ENCODE assay signal across 9 cellular contexts in the genomic region with DNA sequence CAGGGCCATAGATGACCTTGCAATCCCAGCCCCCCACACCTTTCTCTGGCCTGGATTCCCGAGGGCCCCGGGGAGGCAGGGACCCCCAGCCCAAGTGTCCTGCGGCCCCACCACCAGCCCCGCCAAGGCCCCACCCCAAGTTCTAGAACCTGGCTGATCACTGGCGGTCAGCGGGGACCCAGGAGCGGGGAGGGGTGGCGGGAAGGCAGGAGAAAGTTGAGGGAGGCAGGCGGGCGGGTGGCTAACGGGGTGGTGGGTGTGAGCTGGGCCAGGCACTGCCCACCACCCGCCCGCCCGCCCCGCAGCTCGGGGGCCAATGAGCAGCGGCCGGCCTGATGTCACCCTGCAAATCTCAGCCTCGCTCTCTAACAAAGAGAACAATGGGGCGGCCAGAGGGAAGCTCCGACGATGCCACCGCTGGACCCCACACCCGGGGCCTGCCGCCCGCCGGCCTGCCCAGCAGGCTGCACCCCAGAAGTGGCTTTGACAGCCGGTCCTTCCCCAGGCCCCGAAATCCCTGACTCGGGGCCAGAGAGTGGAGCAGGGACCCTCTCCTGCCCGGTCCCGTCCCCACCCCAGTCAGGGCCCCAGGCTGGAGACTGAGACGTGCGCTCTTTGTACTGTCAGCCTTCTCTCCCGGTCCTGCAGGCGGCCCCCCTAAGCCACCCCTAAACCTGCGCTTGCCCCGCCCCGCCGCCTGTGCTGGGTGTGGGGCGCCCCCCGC. TPM values are rescaled to one million over a fixed set of nuclear protein-coding genes. Genes with fewer than 3 reads are reported as not detected.
DNase-seq lines count a peak whose midpoint lies in the region; ATAC-seq and TF ChIP-seq lines count a peak whose summit lies in the region.
"Had no signal": no experiment of that assay in that cellular context is flagged by ENCODE, and none has a peak within 500 bp of the region (broad histone marks: within the 10 kb centered on the region; RNA-seq: fewer than 3 reads in every experiment).

No MANE protein-coding gene starts in this region.

- DNase-seq in Calu3 (peak; percentile 71), NCI-H146 treated with DMSO at 0.1 percent for 48 hours (lab: John Stamatoyannopoulos, UW; ENCODE audit: unreplicated experiment) (peak; percentile 37), breast epithelium (ENCODE audit: low spot score in 2 of 2) (peak; percentile 72 to 86), GM10248 (ENCODE audit: extremely low spot score) (no peak)
- DNase-seq in CD8-positive, alpha-beta memory T cell: no peak

- no peaks in the 10 kb centered on the region for H3K9me3 ChIP-seq in breast epithelium
- H3K9me3 ChIP-seq in iPS-20b (ENCODE audit: insufficient read depth, low read depth, low read length): peaks cover 3% of the 10 kb centered on the region; the same call in 1 of the 2 replicates
- H3K9me3 ChIP-seq in skeletal muscle tissue (ENCODE audit: control insufficient read depth in 3 of 3, low read length in 3 of 3): no peaks in the 10 kb centered on the region
- H3K9me3 ChIP-seq in CD8-positive, alpha-beta memory T cell (ENCODE audit: low read length): no peaks in the 10 kb centered on the region

- POLR2A ChIA-PET in CD8-positive, alpha-beta memory T cell (lab: Charles Lee): no interaction called here
- POLR2A ChIA-PET in GM10248 (lab: Yijun Ruan, JAX): no interaction called here

- peak overlapping the region; percentile 61 for H3K4me3 Mint-ChIP-seq in Calu3 (ENCODE audit: low read depth, unreplicated experiment)
- peak overlapping the region in 1 of 7 donors; percentile 59 for H3K4me3 Mint-ChIP-seq in CD8-positive, alpha-beta memory T cell

- intact Hi-C loops in Calu3 (cut with micrococcal nuclease; ENCODE audit: unreplicated experiment): no loop called here
- intact Hi-C loops in breast epithelium (cut with DNase I; ENCODE audit: low total_unique reads): no loop called here

- TF ChIP-seq CTCF in Calu3 (IDR thresholded peaks at IDR 0.05; ENCODE audit: unreplicated experiment) (no peak), breast epithelium (IDR thresholded peaks at IDR 0.05) (no peak), GM10248 (IDR thresholded peaks at IDR 0.05; ENCODE audit: control extremely low read depth, extremely low read depth, low read depth, missing control alignments) (no peak)

- H3K27ac ChIP-seq in breast epithelium: peak overlapping the region; percentile 89 to 92
- H3K27ac ChIP-seq in iPS-20b (ENCODE audit: low read length): peak overlapping the region; percentile 76
- no peak overlapping the region for H3K27ac ChIP-seq in skeletal muscle tissue (ENCODE audit: low read depth, low read length)
- H3K27ac ChIP-seq in CD8-positive, alpha-beta memory T cell (ENCODE audit: low read depth, low read length): no peak overlapping the region

- no peaks in the 10 kb centered on the region for H3K27me3 ChIP-seq in breast epithelium
- peaks cover 26% of the 10 kb centered on the region for H3K27me3 ChIP-seq in iPS-20b (ENCODE audit: insufficient read depth, low read length)
- H3K27me3 ChIP-seq in skeletal muscle tissue (ENCODE audit: control insufficient read depth in 3 of 3, insufficient read depth in 3 of 3, low read length in 3 of 3): peaks cover 2 to 11% (median 7%) of the 10 kb centered on the region in 3 donors
- no peaks in the 10 kb centered on the region for H3K27me3 ChIP-seq in CD8-positive, alpha-beta memory T cell (ENCODE audit: insufficient read depth, low read length, poor library complexity, severe bottlenecking)

- peak overlapping the region; percentile 71 to 80 (median 73) for H3K4me3 ChIP-seq in breast epithelium
- peak overlapping the region; percentile 77 for H3K4me3 ChIP-seq in iPS-20b (ENCODE audit: low read length)
- H3K4me3 ChIP-seq in skeletal muscle tissue (ENCODE audit: low read length in 3 of 3): peak overlapping the region; percentile 32 to 61 (median 54)
- H3K4me3 ChIP-seq in CD8-positive, alpha-beta memory T cell (ENCODE audit: low read length): no peak overlapping the region

- TF ChIP-seq POLR2A in breast epithelium (IDR thresholded peaks at IDR 0.05): no peak

- CTCF ChIA-PET in Calu3 (lab: Charles Lee): interaction anchor here (0.6 kb wide), 2 partner anchors 34 to 225 kb away, joined by 3 to 4 read pairs; no protein-coding TSS in a partner anchor
- CTCF ChIA-PET in CD8-positive, alpha-beta memory T cell (lab: Charles Lee): no interaction called here
- CTCF ChIA-PET in GM10248 (lab: Yijun Ruan, JAX): interaction anchor here (1.4 kb wide), 1 partner anchor 20 kb away, joined by 3 read pairs; no protein-coding TSS in a partner anchor

- H3K9me3 Mint-ChIP-seq in Calu3 (ENCODE audit: low read depth, unreplicated experiment): no peaks in the 10 kb centered on the region
- no peaks in the 10 kb centered on the region for H3K9me3 Mint-ChIP-seq in CD8-positive, alpha-beta memory T cell

- peaks cover 19% of the 10 kb centered on the region for H3K27me3 Mint-ChIP-seq in Calu3 (ENCODE audit: unreplicated experiment)
- peaks cover 0 to 3% of the 10 kb centered on the region in 2 donors for H3K27me3 Mint-ChIP-seq in CD8-positive, alpha-beta memory T cell

- no peak for ATAC-seq in GM18868 (IDR thresholded peaks at IDR 0.05; ENCODE audit: unreplicated experiment)

- H3K36me3 ChIP-seq in breast epithelium: no peaks in the 10 kb centered on the region
- H3K36me3 ChIP-seq in iPS-20b (ENCODE audit: insufficient read depth, low read depth, low read length): peaks cover 8% of the 10 kb centered on the region; the same call in 1 of the 2 replicates
- H3K36me3 ChIP-seq in skeletal muscle tissue (ENCODE audit: control insufficient read depth in 3 of 3, insufficient read depth in 3 of 3, low read length in 3 of 3): no peaks in the 10 kb centered on the region
- H3K36me3 ChIP-seq in CD8-positive, alpha-beta memory T cell (ENCODE audit: insufficient read depth, low read length): no peaks in the 10 kb centered on the region

- peak overlapping the region; percentile 91 for H3K9ac ChIP-seq in iPS-20b (ENCODE audit: low read depth, low read length)
- H3K9ac ChIP-seq in skeletal muscle tissue (ENCODE audit: low read depth in 1 of 3, low read length in 3 of 3): peak overlapping the region; percentile 23 to 68 (median 62)

- H3K27ac Mint-ChIP-seq in Calu3 (ENCODE audit: unreplicated experiment): no peak overlapping the region
- H3K27ac Mint-ChIP-seq in CD8-positive, alpha-beta memory T cell: no peak overlapping the region

- peaks cover 40% of the 10 kb centered on the region for H3K36me3 Mint-ChIP-seq in Calu3 (ENCODE audit: insufficient read depth, unreplicated experiment)
- no peaks in the 10 kb centered on the region for H3K36me3 Mint-ChIP-seq in CD8-positive, alpha-beta memory T cell

- BruUV-seq in Calu3 (replicated peaks; lab: Mats Ljungman, UMichigan): no TSS peak

- peaks cover 12% of the 10 kb centered on the region for H3K4me1 Mint-ChIP-seq in Calu3 (ENCODE audit: low read depth, unreplicated experiment)
- H3K4me1 Mint-ChIP-seq in CD8-positive, alpha-beta memory T cell: peaks cover 0 to 3% (median 2%) of the 10 kb centered on the region in 3 donors

- peaks cover 0 to 6% of the 10 kb centered on the region in 2 donors for H3K4me1 ChIP-seq in breast epithelium
- H3K4me1 ChIP-seq in iPS-20b (ENCODE audit: insufficient read depth, low read length): no peaks in the 10 kb centered on the region
- H3K4me1 ChIP-seq in skeletal muscle tissue (ENCODE audit: control insufficient read depth in 3 of 3, insufficient read depth in 3 of 3, low read length in 3 of 3): peaks cover 4 to 5% (median 4%) of the 10 kb centered on the region in 3 donors
- peaks cover 4% of the 10 kb centered on the region for H3K4me1 ChIP-seq in CD8-positive, alpha-beta memory T cell (ENCODE audit: insufficient read depth, low read length)

RNA-seq across cellular contexts. Expression of gene MEX3D, which starts 1.6 kb away (rescaled TPM):
- total RNA-seq in Calu3 (2022) (41.4 and 42.0 TPM in 2 replicates), breast epithelium (10 to 100 TPM; 12.5 to 14.3 (median 12.6) TPM), skeletal muscle tissue (21.4 TPM)
- total RNA-seq in CD8-positive, alpha-beta memory T cell: 10 to 100 TPM; 10.8 TPM
- polyA plus RNA-seq in CD8-positive, alpha-beta memory T cell: not detected

RNA-seq across cellular contexts. Expression of gene MBD3, which starts 26.1 kb away (rescaled TPM):
- total RNA-seq in Calu3 (2022) (52.2 and 65.6 TPM in 2 replicates), breast epithelium (10 to 100 TPM; 51.8 to 71.3 (median 70.8) TPM), skeletal muscle tissue (51.7 TPM)
- total RNA-seq in CD8-positive, alpha-beta memory T cell: 100 to 1,000 TPM; 127 to 138 TPM
- 13.7 TPM for polyA plus RNA-seq in CD8-positive, alpha-beta memory T cell

RNA-seq across cellular contexts. Expression of gene UQCR11, which starts 38.7 kb away (rescaled TPM):
- 148 and 149 TPM in 2 replicates for total RNA-seq in Calu3 (2022)
- 100 to 1,000 TPM in 1 of 3 donors, 10 to 100 TPM in 2; 59.6 to 117 (median 63.4) TPM for total RNA-seq in breast epithelium
- 82.5 TPM for total RNA-seq in skeletal muscle tissue
- 100 to 1,000 TPM; 239 to 266 TPM for total RNA-seq in CD8-positive, alpha-beta memory T cell
- 613 TPM for polyA plus RNA-seq in CD8-positive, alpha-beta memory T cell

RNA-seq across cellular contexts. Expression of gene PLK5, which starts 42.7 kb away (rescaled TPM):
- total RNA-seq in Calu3 (2022): not detected in 2 replicates
- under 1 TPM in 2 of 3 donors, not detected in 1; 0.44 to 0.98 TPM for total RNA-seq in breast epithelium
- total RNA-seq in skeletal muscle tissue: not detected
- not detected for total RNA-seq in CD8-positive, alpha-beta memory T cell
- not detected for polyA plus RNA-seq in CD8-positive, alpha-beta memory T cell
- total RNA-seq: HT1080 had no signal

RNA-seq across cellular contexts. Expression of gene ADAMTSL5, which starts 53.7 kb away (rescaled TPM):
- 9.5 and 9.6 TPM in 2 replicates for total RNA-seq in Calu3 (2022)
- total RNA-seq in breast epithelium: 1 to 10 TPM; 1.3 to 3.5 (median 2.1) TPM
- total RNA-seq in skeletal muscle tissue: 3.1 TPM
- 1 to 10 TPM; 2.3 to 2.7 TPM for total RNA-seq in CD8-positive, alpha-beta memory T cell
- polyA plus RNA-seq in CD8-positive, alpha-beta memory T cell: 1.0 TPM

Comparison
In these comparisons a context has a peak if more than half of its experiments do, and no peak if none do; other contexts are left out.
1. DNase-seq: peak in Calu3 (single experiment), NCI-H146 treated with DMSO at 0.1 percent for 48 hours (single experiment) and breast epithelium (2 of 2); none in CD8-positive, alpha-beta memory T cell (0 of 5) and GM10248 (single experiment).
2. H3K27ac ChIP-seq: peak in breast epithelium (2 of 2) and iPS-20b (single experiment); none in skeletal muscle tissue (single experiment) and CD8-positive, alpha-beta memory T cell (single experiment).